In genomic region chr20:5156670-5157448, GRCh38 we compare ENCODE assay signal across 1 cellular context.
TF ChIP-seq lines count a peak whose summit lies in the region.

No MANE protein-coding gene starts in this region.

TF ChIP-seq in HepG2, 621 proteins besides CTCF, POLR2A, EP300 and RAD21 (continued from another document and continues in another):
- TF ChIP-seq AFF4 (CRISPR knock-in tag; IDR thresholded peaks at IDR 0.05) (no peak), ZNF850 (CRISPR knock-in tag; conservative IDR thresholded peaks at IDR 0.05) (no peak), ZBTB3 (CRISPR knock-in tag; IDR thresholded peaks at IDR 0.05; ENCODE audit: borderline replicate concordance, low read depth) (no peak), ZNF646 (CRISPR knock-in tag; IDR thresholded peaks at IDR 0.05) (no peak), GMEB1 (CRISPR knock-in tag; IDR thresholded peaks at IDR 0.05; ENCODE audit: borderline replicate concordance) (no peak), SP140L (CRISPR knock-in tag; IDR thresholded peaks at IDR 0.05; ENCODE audit: borderline replicate concordance) (no peak), MZF1 (CRISPR knock-in tag; IDR thresholded peaks at IDR 0.05; ENCODE audit: borderline replicate concordance) (no peak), SRY (CRISPR knock-in tag; IDR thresholded peaks at IDR 0.05) (no peak), RNF219 (CRISPR knock-in tag; IDR thresholded peaks at IDR 0.05) (no peak), IRF1 (CRISPR knock-in tag; IDR thresholded peaks at IDR 0.05; ENCODE audit: low read depth) (no peak), SIX1 (CRISPR knock-in tag; IDR thresholded peaks at IDR 0.05; ENCODE audit: borderline replicate concordance) (no peak), ZNF576 (CRISPR knock-in tag; IDR thresholded peaks at IDR 0.05) (no peak), JUNB (CRISPR knock-in tag; IDR thresholded peaks at IDR 0.05; ENCODE audit: borderline replicate concordance) (no peak), ZC3H4 (CRISPR knock-in tag; IDR thresholded peaks at IDR 0.05; ENCODE audit: borderline replicate concordance) (no peak), ZBTB2 (CRISPR knock-in tag; IDR thresholded peaks at IDR 0.05; ENCODE audit: low read depth) (no peak), MLXIP (CRISPR knock-in tag; IDR thresholded peaks at IDR 0.05; ENCODE audit: borderline replicate concordance) (no peak), CSRNP2 (CRISPR knock-in tag; conservative IDR thresholded peaks at IDR 0.05; ENCODE audit: low read depth) (no peak), MTF2 (CRISPR knock-in tag; IDR thresholded peaks at IDR 0.05; ENCODE audit: borderline replicate concordance) (no peak), MXI1 (IDR thresholded peaks at IDR 0.05; ENCODE audit: borderline replicate concordance, low read depth, low read length) (peak; percentile 40; the same call in 1 of the 3 replicates), NKX3-1 (CRISPR knock-in tag; IDR thresholded peaks at IDR 0.05) (no peak), ZNF234 (CRISPR knock-in tag; conservative IDR thresholded peaks at IDR 0.05) (no peak), TARDBP (CRISPR knock-in tag; IDR thresholded peaks at IDR 0.05) (peak; percentile 35; the same call in 1 of the 2 replicates), ZNF770 (CRISPR knock-in tag; IDR thresholded peaks at IDR 0.05) (no peak)
